In the genomic region with DNA sequence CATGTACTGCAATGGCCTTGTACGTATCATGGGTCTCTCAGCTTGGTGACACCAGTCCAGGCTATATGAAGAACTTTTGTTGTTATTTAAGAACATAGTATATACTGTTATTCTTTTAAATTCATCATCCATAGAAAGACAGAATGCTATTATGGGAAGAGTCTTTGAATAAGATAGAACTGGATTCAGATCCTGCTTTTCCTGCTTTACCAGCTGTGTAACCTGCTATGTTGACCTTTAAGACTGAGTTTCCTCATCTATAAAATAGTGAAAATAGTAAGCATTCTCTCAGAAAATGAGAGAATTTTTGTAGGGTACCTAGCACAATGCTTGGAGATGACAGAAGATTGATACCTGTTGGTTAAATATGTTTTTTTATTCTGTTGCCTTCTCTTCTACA, we compare ENCODE assay signal across 17 cellular contexts.
DNase-seq lines count a peak whose midpoint lies in the region; ATAC-seq and TF ChIP-seq lines count a peak whose summit lies in the region.
"Had no signal": no experiment of that assay in that cellular context is flagged by ENCODE, and none has a peak within 500 bp of the region (broad histone marks: within the 10 kb centered on the region; RNA-seq: fewer than 3 reads in every experiment).

No MANE protein-coding gene starts in this region.

- peaks cover 5% of the 10 kb centered on the region for H3K27me3 Mint-ChIP-seq in activated T-helper 1 cell treated with anti-CD3 and anti-CD28 coated beads, Interleukin-12 subunit alpha, Interleukin-12 subunit beta, Interleukin-2, Interleukin-4 antibody, amounts not matched to agents 30 ng/mL and 10 ng/mL and 1 ng/mL, durations not matched to agents 14 hours and 24 hours and 36 hours (ENCODE audit: insufficient read depth)
- H3K27me3 Mint-ChIP-seq: CD4-positive, alpha-beta memory T cell had no signal

- H3K79me2 ChIP-seq in PC-9 (ENCODE audit: low read depth) (no peaks in the 10 kb centered on the region), trophoblast cell (ENCODE audit: control insufficient read depth, insufficient read depth, low read length, poor library complexity) (no peaks in the 10 kb centered on the region)

- H3K27me3 ChIP-seq in PC-9 (ENCODE audit: insufficient read depth, low read depth): no peaks in the 10 kb centered on the region
- no peaks in the 10 kb centered on the region for H3K27me3 ChIP-seq in trophoblast cell (ENCODE audit: insufficient read depth, low read length)
- H3K27me3 ChIP-seq: BLaER1 had no signal

- no peak overlapping the region for H2AK5ac ChIP-seq in trophoblast cell (ENCODE audit: low read length)

- H3K4ac ChIP-seq in trophoblast cell (ENCODE audit: low read depth, low read length): no peak overlapping the region

- H2AFZ ChIP-seq in PC-9 (no peak overlapping the region), trophoblast cell (ENCODE audit: insufficient read depth, low read length, poor library complexity) (no peak overlapping the region)
- H2AFZ ChIP-seq: GM23338 had no signal

- peak; percentile 54 for DNase-seq in HT-29 (ENCODE audit: low spot score)
- DNase-seq in PC-9: peak in 1 of 2 experiments; percentile 43
- DNase-seq in epithelial cell of prostate (ENCODE audit: low read depth, low spot score): no peak
- peak; percentile 13 to 85 for DNase-seq in trophoblast cell
- no peak for DNase-seq in activated T-helper 1 cell treated with anti-CD3 and anti-CD28 coated beads, Interleukin-12 subunit alpha, Interleukin-12 subunit beta, Interleukin-2, Interleukin-4 antibody, amounts not matched to agents 30 ng/mL and 10 ng/mL and 1 ng/mL, durations not matched to agents 14 hours and 24 hours and 36 hours (ENCODE audit: low spot score)
- no peak for DNase-seq in NCI-H1694 treated with DMSO at 0.1 percent for 48 hours (lab: John Stamatoyannopoulos, UW)
- DNase-seq: 8988T; CD4-positive, alpha-beta memory T cell; DMS153; DND-41; EL; HCEC 1CT had no signal

- intact Hi-C loops in PC-9 (cut with micrococcal nuclease; ENCODE audit: unreplicated experiment): no loop called here
- intact Hi-C loops in activated T-helper 1 cell treated with anti-CD3 and anti-CD28 coated beads, Interleukin-12 subunit alpha, Interleukin-12 subunit beta, Interleukin-2, Interleukin-4 antibody, amounts not matched to agents 30 ng/mL and 10 ng/mL and 1 ng/mL, durations not matched to agents 14 hours and 24 hours and 36 hours (cut with micrococcal nuclease): no loop called here

- H4K8ac ChIP-seq in trophoblast cell (ENCODE audit: low read depth, low read length): no peak overlapping the region

- ATAC-seq in HG03457 (IDR thresholded peaks at IDR 0.05; ENCODE audit: unreplicated experiment): no peak
- ATAC-seq in HG02852 (IDR thresholded peaks at IDR 0.05; ENCODE audit: unreplicated experiment): no peak
- ATAC-seq: GM23338 had no signal

- no peak overlapping the region for H3K27ac Mint-ChIP-seq in activated T-helper 1 cell treated with anti-CD3 and anti-CD28 coated beads, Interleukin-12 subunit alpha, Interleukin-12 subunit beta, Interleukin-2, Interleukin-4 antibody, amounts not matched to agents 30 ng/mL and 10 ng/mL and 1 ng/mL, durations not matched to agents 14 hours and 24 hours and 36 hours
- H3K27ac Mint-ChIP-seq: CD14-positive monocyte; CD4-positive, alpha-beta memory T cell; GM23338 had no signal

- no peak overlapping the region for H3K23ac ChIP-seq in trophoblast cell (ENCODE audit: low read length)

- no peaks in the 10 kb centered on the region for H3K79me1 ChIP-seq in trophoblast cell (ENCODE audit: low read length)

- H3K36me3 Mint-ChIP-seq in activated T-helper 1 cell treated with anti-CD3 and anti-CD28 coated beads, Interleukin-12 subunit alpha, Interleukin-12 subunit beta, Interleukin-2, Interleukin-4 antibody, amounts not matched to agents 30 ng/mL and 10 ng/mL and 1 ng/mL, durations not matched to agents 14 hours and 24 hours and 36 hours (ENCODE audit: low read depth): no peaks in the 10 kb centered on the region
- H3K36me3 Mint-ChIP-seq: CD14-positive monocyte; CD4-positive, alpha-beta memory T cell had no signal

- H3K9me3 ChIP-seq in PC-9 (ENCODE audit: insufficient read depth, low read depth) (peaks cover 10% of the 10 kb centered on the region; the same call in 1 of the 2 replicates), trophoblast cell (ENCODE audit: insufficient read depth, low read depth, low read length) (no peaks in the 10 kb centered on the region)

- H4K91ac ChIP-seq in trophoblast cell (ENCODE audit: low read depth, low read length): no peak overlapping the region

- H3K4me1 Mint-ChIP-seq in activated T-helper 1 cell treated with anti-CD3 and anti-CD28 coated beads, Interleukin-12 subunit alpha, Interleukin-12 subunit beta, Interleukin-2, Interleukin-4 antibody, amounts not matched to agents 30 ng/mL and 10 ng/mL and 1 ng/mL, durations not matched to agents 14 hours and 24 hours and 36 hours (ENCODE audit: low read depth): no peaks in the 10 kb centered on the region
- H3K4me1 Mint-ChIP-seq: CD14-positive monocyte had no signal

- peaks cover 5% of the 10 kb centered on the region for H3K9me3 Mint-ChIP-seq in activated T-helper 1 cell treated with anti-CD3 and anti-CD28 coated beads, Interleukin-12 subunit alpha, Interleukin-12 subunit beta, Interleukin-2, Interleukin-4 antibody, amounts not matched to agents 30 ng/mL and 10 ng/mL and 1 ng/mL, durations not matched to agents 14 hours and 24 hours and 36 hours

- CTCF ChIA-PET in PC-9 (lab: Charles Lee): interaction anchor here (0.6 kb wide), 1 partner anchor 1563 kb away, joined by 3 read pairs; no protein-coding TSS in a partner anchor

- no peak overlapping the region for H2BK120ac ChIP-seq in trophoblast cell (ENCODE audit: insufficient read depth, low read length, poor library complexity)

- H2BK12ac ChIP-seq in trophoblast cell (ENCODE audit: low read length): no peak overlapping the region

- H3K4me1 ChIP-seq in PC-9 (replicated peaks; ENCODE audit: insufficient read depth): peaks cover 12% of the 10 kb centered on the region
- H3K4me1 ChIP-seq in trophoblast cell (ENCODE audit: control insufficient read depth in 1 of 2, insufficient read depth in 2 of 2, low read length in 2 of 2): no peaks in the 10 kb centered on the region
- H3K4me1 ChIP-seq: BLaER1 had no signal

- H3K18ac ChIP-seq in trophoblast cell (ENCODE audit: low read length): no peak overlapping the region

- H4K20me1 ChIP-seq in PC-9 (ENCODE audit: insufficient read depth): no peaks in the 10 kb centered on the region
- H4K20me1 ChIP-seq: BLaER1 had no signal

- no peak for TF ChIP-seq CTCF in PC-9 (conservative IDR thresholded peaks at IDR 0.05)

- H3K27ac ChIP-seq in PC-9 (no peak overlapping the region), epithelial cell of prostate (peak overlapping the region; percentile 22), trophoblast cell (ENCODE audit: low read depth, low read length) (no peak overlapping the region)
- H3K27ac ChIP-seq: BLaER1 had no signal

- no peaks in the 10 kb centered on the region for H3K36me3 ChIP-seq in PC-9 (ENCODE audit: low read depth)
- no peaks in the 10 kb centered on the region for H3K36me3 ChIP-seq in trophoblast cell (ENCODE audit: control insufficient read depth in 1 of 2, insufficient read depth in 2 of 2, low read length in 2 of 2)
- H3K36me3 ChIP-seq: BLaER1 had no signal

- no peak overlapping the region for H3K9ac ChIP-seq in trophoblast cell (ENCODE audit: low read length)
- H3K9ac ChIP-seq: BLaER1 had no signal

- H3K9me2 ChIP-seq in PC-9 (ENCODE audit: insufficient read depth): no peaks in the 10 kb centered on the region

- no peak overlapping the region for H3K14ac ChIP-seq in trophoblast cell (ENCODE audit: low read length)

- no CpG with 5 or more reads among the region's 1 CpG for WGBS in trophoblast cell (ENCODE audit: extremely low coverage, insufficient coverage, insufficient read length)

- no peak overlapping the region for H4K12ac ChIP-seq in trophoblast cell (ENCODE audit: low read depth, low read length)

- no peaks in the 10 kb centered on the region for H3F3A ChIP-seq in PC-9 (ENCODE audit: insufficient read depth, low read depth)

- H3K4me3 ChIP-seq in PC-9 (no peak overlapping the region), trophoblast cell (ENCODE audit: low read depth, low read length) (no peak overlapping the region)
- H3K4me3 ChIP-seq: BLaER1, GM23338 had no signal

- no TSS peak for BruUV-seq in PC-9 (replicated peaks; lab: Mats Ljungman, UMichigan)

- H3K4me2 ChIP-seq in PC-9: 0 out of 2 replicates have a peak overlapping the region, but pooled peaks have one; percentile 15
- H3K4me2 ChIP-seq in trophoblast cell (ENCODE audit: low read length): no peak overlapping the region
- H3K4me2 ChIP-seq: BLaER1, GM23338 had no signal

- H2BK5ac ChIP-seq in trophoblast cell (ENCODE audit: low read depth, low read length, poor library complexity): no peak overlapping the region

- POLR2A ChIA-PET in PC-9 (lab: Charles Lee; ENCODE audit: unreplicated experiment): no interaction called here

- no peak overlapping the region for H3K4me3 Mint-ChIP-seq in activated T-helper 1 cell treated with anti-CD3 and anti-CD28 coated beads, Interleukin-12 subunit alpha, Interleukin-12 subunit beta, Interleukin-2, Interleukin-4 antibody, amounts not matched to agents 30 ng/mL and 10 ng/mL and 1 ng/mL, durations not matched to agents 14 hours and 24 hours and 36 hours
- H3K4me3 Mint-ChIP-seq: CD14-positive monocyte; CD4-positive, alpha-beta memory T cell; GM23338 had no signal

Comparison
In these comparisons a context has a peak if more than half of its experiments do, and no peak if none do; other contexts are left out.
1. DNase-seq: peak in HT-29 (single experiment) and trophoblast cell (2 of 2); none in epithelial cell of prostate (single experiment), activated T-helper 1 cell treated with anti-CD3 and anti-CD28 coated beads, Interleukin-12 subunit alpha, Interleukin-12 subunit beta, Interleukin-2, Interleukin-4 antibody, amounts not matched to agents 30 ng/mL and 10 ng/mL and 1 ng/mL, durations not matched to agents 14 hours and 24 hours and 36 hours (single experiment) and NCI-H1694 treated with DMSO at 0.1 percent for 48 hours (single experiment).